14 cellular contexts compared by ENCODE assay signal in genomic region chr2:37283207-37283606, GRCh38. TPM values are rescaled to one million over a fixed set of nuclear protein-coding genes. Genes with fewer than 3 reads are reported as not detected.
DNase-seq lines count a peak whose midpoint lies in the region; ATAC-seq and TF ChIP-seq lines count a peak whose summit lies in the region.
"Had no signal": no experiment of that assay in that cellular context is flagged by ENCODE, and none has a peak within 500 bp of the region (broad histone marks: within the 10 kb centered on the region; RNA-seq: fewer than 3 reads in every experiment).

No MANE protein-coding gene starts in this region.

- no peaks in the 10 kb centered on the region for H3K9me3 Mint-ChIP-seq in chondrocyte (ENCODE audit: low read depth)
- H3K9me3 Mint-ChIP-seq: activated CD4-positive, alpha-beta memory T cell treated with anti-CD3 and anti-CD28 coated beads for 36 hours; type B pancreatic cell had no signal

- H2BK12ac ChIP-seq in mesenchymal stem cell (ENCODE audit: low read length in 2 of 2) = no peak overlapping the region

- H2BK120ac ChIP-seq in mesenchymal stem cell (ENCODE audit: low read depth, low read length) = no peak overlapping the region

- no peak overlapping the region for H4K8ac ChIP-seq in mesenchymal stem cell (ENCODE audit: low read length)

- no peak overlapping the region for H3K4ac ChIP-seq in mesenchymal stem cell (ENCODE audit: low read depth in 1 of 2, low read length in 2 of 2)

- no peak overlapping the region for H3K4me2 ChIP-seq in mesenchymal stem cell (ENCODE audit: low read length, poor library complexity, severe bottlenecking)

- H3K4me1 Mint-ChIP-seq in chondrocyte (ENCODE audit: low read depth) = peaks cover 44% of the 10 kb centered on the region

- peaks cover 6% of the 10 kb centered on the region for H3K79me1 ChIP-seq in mesenchymal stem cell (replicated peaks; ENCODE audit: low read length, poor library complexity, severe bottlenecking)

- WGBS in mesenchymal stem cell = 100% methylated on average over 1 of the region's 2 CpGs

- no peak overlapping the region for H2AFZ ChIP-seq in mesenchymal stem cell (ENCODE audit: low read depth, low read length)

- H2AK5ac ChIP-seq in mesenchymal stem cell (ENCODE audit: low read length, severe bottlenecking) = no peak overlapping the region

- peak overlapping the region; percentile 64 for H3K27ac Mint-ChIP-seq in chondrocyte (ENCODE audit: unreplicated experiment)
- H3K27ac Mint-ChIP-seq: activated CD4-positive, alpha-beta memory T cell treated with anti-CD3 and anti-CD28 coated beads for 36 hours; type B pancreatic cell had no signal

- ATAC-seq in GM18511 (IDR thresholded peaks at IDR 0.05; ENCODE audit: unreplicated experiment) (no peak), HG02678 (IDR thresholded peaks at IDR 0.05; ENCODE audit: unreplicated experiment) (no peak), GM18858 (IDR thresholded peaks at IDR 0.05; ENCODE audit: unreplicated experiment) (no peak)

- peak overlapping the region; percentile 58 for H3K9ac ChIP-seq in mesenchymal stem cell (ENCODE audit: low read length)

- H3K4me3 ChIP-seq in MG63 (no peak overlapping the region), mesenchymal stem cell (ENCODE audit: insufficient read depth in 1 of 2, low read depth in 1 of 2, low read length in 2 of 2) (peak overlapping the region in 1 of 2 experiments; percentile 40)
- H3K4me3 ChIP-seq: right atrium auricular region had no signal

- peak overlapping the region; percentile 5 for H3K4me3 Mint-ChIP-seq in chondrocyte (ENCODE audit: unreplicated experiment)
- H3K4me3 Mint-ChIP-seq: activated CD4-positive, alpha-beta memory T cell treated with anti-CD3 and anti-CD28 coated beads for 36 hours; type B pancreatic cell had no signal

- H3K27me3 Mint-ChIP-seq in chondrocyte (ENCODE audit: low read depth) = no peaks in the 10 kb centered on the region
- H3K27me3 Mint-ChIP-seq: activated CD4-positive, alpha-beta memory T cell treated with anti-CD3 and anti-CD28 coated beads for 36 hours; type B pancreatic cell had no signal

- H3K23ac ChIP-seq in mesenchymal stem cell (ENCODE audit: low read length in 2 of 2) = no peak overlapping the region

- peaks cover 2% of the 10 kb centered on the region for H3K4me1 ChIP-seq in mesenchymal stem cell (ENCODE audit: control insufficient read depth, insufficient read depth, low read depth, low read length)
- H3K4me1 ChIP-seq: right atrium auricular region had no signal

- H3K27ac ChIP-seq in mesenchymal stem cell (ENCODE audit: low read length, poor library complexity, severe bottlenecking) = peak overlapping the region; percentile 41
- H3K27ac ChIP-seq: C4-2B, right atrium auricular region had no signal

- peaks cover 15% of the 10 kb centered on the region for H3K36me3 Mint-ChIP-seq in chondrocyte (ENCODE audit: low read depth)

- H3K9me3 ChIP-seq in MG63 = no peaks in the 10 kb centered on the region
- no peaks in the 10 kb centered on the region for H3K9me3 ChIP-seq in mesenchymal stem cell (ENCODE audit: control insufficient read depth, low read length)
- H3K9me3 ChIP-seq: right atrium auricular region had no signal

- DNase-seq in AG08396 (ENCODE audit: low spot score) (peak; percentile 45), MG63 (peak; percentile 42), chondrocyte (ENCODE audit: low spot score) (no peak), mesenchymal stem cell (peak; percentile 46), NCI-H146 treated with DMSO at 0.1 percent for 48 hours (lab: John Stamatoyannopoulos, UW; ENCODE audit: unreplicated experiment) (no peak)
- DNase-seq: activated CD4-positive, alpha-beta memory T cell treated with anti-CD3 and anti-CD28 coated beads for 36 hours; activated gamma-delta T cell treated with Interleukin-2 at 50 U/mL for 16 hours; NCI-H2029 had no signal

- TF ChIP-seq CTCF in chondrocyte (IDR thresholded peaks at IDR 0.05) = no peak

- H3K36me3 ChIP-seq in MG63 (peaks cover 54% of the 10 kb centered on the region), mesenchymal stem cell (ENCODE audit: control insufficient read depth in 1 of 2, insufficient read depth in 2 of 2, low read depth in 1 of 2, low read length in 2 of 2) (peaks cover 6 to 69% of the 10 kb centered on the region in 2 experiments)

- no peak overlapping the region for H2BK5ac ChIP-seq in mesenchymal stem cell (ENCODE audit: low read depth, low read length, poor library complexity, severe bottlenecking)

- H3K14ac ChIP-seq in mesenchymal stem cell (ENCODE audit: low read length in 2 of 2) = no peak overlapping the region

- H3K27me3 ChIP-seq in MG63 = no peaks in the 10 kb centered on the region
- no peaks in the 10 kb centered on the region for H3K27me3 ChIP-seq in mesenchymal stem cell (ENCODE audit: control insufficient read depth in 1 of 2, insufficient read depth in 1 of 2, low read length in 2 of 2)
- H3K27me3 ChIP-seq: right atrium auricular region had no signal

- H3K18ac ChIP-seq in mesenchymal stem cell (ENCODE audit: low read depth in 1 of 2, low read length in 2 of 2) = no peak overlapping the region

- no peak overlapping the region for H4K91ac ChIP-seq in mesenchymal stem cell (ENCODE audit: low read length)

- H2BK15ac ChIP-seq in mesenchymal stem cell (ENCODE audit: low read depth, poor library complexity, severe bottlenecking) = no peak overlapping the region

RNA-seq across cellular contexts. Expression of gene PRKD3, which starts 41.4 kb away (rescaled TPM):
- total RNA-seq in MG63 (2014; rRNA removed; shearing (Covaris generic); ENCODE audit: low replicate concordance) = 27.8 and 52.4 TPM in 2 replicates
- total RNA-seq in chondrocyte = 40.2 to 45.4 TPM (median 43.8 TPM) in 3 replicates
- polyA plus RNA-seq in mesenchymal stem cell (2013, experiment 1 of 2) = 15.0 TPM
- 15.8 TPM for polyA plus RNA-seq in mesenchymal stem cell (2013, experiment 2 of 2)

RNA-seq across cellular contexts. Expression of gene NDUFAF7, which starts 51.7 kb away (rescaled TPM):
- 15.8 and 27.8 TPM in 2 replicates for total RNA-seq in MG63 (2014; rRNA removed; shearing (Covaris generic); ENCODE audit: low replicate concordance)
- total RNA-seq in chondrocyte = 15.7 to 19.5 TPM (median 16.1 TPM) in 3 replicates
- 9.6 TPM for polyA plus RNA-seq in mesenchymal stem cell (2013, experiment 1 of 2)
- 9.9 TPM for polyA plus RNA-seq in mesenchymal stem cell (2013, experiment 2 of 2)

RNA-seq across cellular contexts. Expression of gene CEBPZ, which starts 51.8 kb away (rescaled TPM):
- 35.0 and 47.0 TPM in 2 replicates for total RNA-seq in MG63 (2014; rRNA removed; shearing (Covaris generic); ENCODE audit: low replicate concordance)
- total RNA-seq in chondrocyte = 30.4 to 45.6 TPM (median 31.1 TPM) in 3 replicates
- 27.8 TPM for polyA plus RNA-seq in mesenchymal stem cell (2013, experiment 1 of 2)
- polyA plus RNA-seq in mesenchymal stem cell (2013, experiment 2 of 2) = 28.1 TPM

Comparison
In these comparisons a context has a peak if more than half of its experiments do, and no peak if none do; other contexts are left out.
1. DNase-seq: peak in AG08396 (single experiment), MG63 (single experiment) and mesenchymal stem cell (single experiment); none in chondrocyte (single experiment) and NCI-H146 treated with DMSO at 0.1 percent for 48 hours (single experiment).